1 cellular context compared by ENCODE assay signal in genomic region chr11:65108469-65109123, GRCh38.
TF ChIP-seq lines count a peak whose summit lies in the region.

No MANE protein-coding gene starts in this region.

TF ChIP-seq in K562, 482 proteins besides CTCF, POLR2A, EP300 and RAD21:
- peak; percentile 64; the same call in 1 of the 2 replicates for TF ChIP-seq ZBTB33 (CRISPR knock-in tag; IDR thresholded peaks at IDR 0.05)
- no peak for TF ChIP-seq TEAD1 (CRISPR knock-in tag; IDR thresholded peaks at IDR 0.05)
- no peak for TF ChIP-seq MBD2 (IDR thresholded peaks at IDR 0.05; ENCODE audit: borderline replicate concordance, low read depth)
